Comparison of ENCODE assay signal across 1 cellular context in the genomic region with DNA sequence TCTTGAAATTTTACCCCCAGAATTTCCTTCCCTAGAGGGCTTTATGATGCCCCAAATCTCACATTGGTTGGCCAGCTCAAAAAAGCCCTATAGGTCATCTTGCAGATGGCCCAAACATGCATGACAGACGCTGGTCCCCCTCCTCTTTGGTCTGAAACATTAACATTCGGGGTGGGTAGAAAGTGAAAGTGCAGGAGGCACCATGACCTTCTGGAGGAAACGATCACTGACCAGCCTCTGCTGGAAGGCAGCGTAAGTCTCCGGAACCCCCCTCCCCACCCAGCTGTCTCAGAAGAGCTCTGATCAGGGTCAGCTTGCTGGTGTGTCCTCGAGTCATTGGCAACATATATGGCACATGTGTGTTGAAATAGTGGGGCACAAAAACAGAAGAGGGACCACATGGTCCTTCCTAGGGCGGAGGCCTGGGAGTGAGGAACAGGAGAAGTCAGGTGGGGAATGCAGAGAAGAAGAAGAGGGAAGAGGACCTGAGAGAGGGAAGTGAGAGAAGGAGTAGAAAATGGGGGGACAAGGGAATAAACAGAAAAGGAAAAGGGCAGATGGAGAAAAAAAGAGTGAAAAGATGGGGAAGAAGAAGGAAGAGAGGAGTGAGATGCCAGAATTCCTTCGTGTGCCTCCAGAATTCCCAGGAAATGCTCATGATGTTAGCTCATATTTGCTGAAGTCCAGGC.
TF ChIP-seq lines count a peak whose summit lies in the region.

No MANE protein-coding gene starts in this region.

TF ChIP-seq in GM23338, 12 proteins besides CTCF, POLR2A, EP300 and RAD21 (continued from another document):
- no peak for TF ChIP-seq JUNB (IDR thresholded peaks at IDR 0.05; ENCODE audit: unreplicated experiment)
- TF ChIP-seq EZH2 (IDR thresholded peaks at IDR 0.05; ENCODE audit: low read depth, unreplicated experiment) = no peak
- TF ChIP-seq CREB1 (CRISPR knock-in tag; IDR thresholded peaks at IDR 0.05; ENCODE audit: low read depth) = no peak
- TF ChIP-seq ZNF331 (CRISPR knock-in tag; IDR thresholded peaks at IDR 0.05; ENCODE audit: low read depth) = no peak
- TF ChIP-seq, protein P1, sequence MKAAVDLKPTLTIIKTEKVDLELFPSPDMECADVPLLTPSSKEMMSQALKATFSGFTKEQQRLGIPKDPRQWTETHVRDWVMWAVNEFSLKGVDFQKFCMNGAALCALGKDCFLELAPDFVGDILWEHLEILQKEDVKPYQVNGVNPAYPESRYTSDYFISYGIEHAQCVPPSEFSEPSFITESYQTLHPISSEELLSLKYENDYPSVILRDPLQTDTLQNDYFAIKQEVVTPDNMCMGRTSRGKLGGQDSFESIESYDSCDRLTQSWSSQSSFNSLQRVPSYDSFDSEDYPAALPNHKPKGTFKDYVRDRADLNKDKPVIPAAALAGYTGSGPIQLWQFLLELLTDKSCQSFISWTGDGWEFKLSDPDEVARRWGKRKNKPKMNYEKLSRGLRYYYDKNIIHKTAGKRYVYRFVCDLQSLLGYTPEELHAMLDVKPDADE (IDR thresholded peaks at IDR 0.05) = no peak
- no peak for TF ChIP-seq STAT1 (IDR thresholded peaks at IDR 0.05; ENCODE audit: unreplicated experiment)
- TF ChIP-seq, protein P2, sequence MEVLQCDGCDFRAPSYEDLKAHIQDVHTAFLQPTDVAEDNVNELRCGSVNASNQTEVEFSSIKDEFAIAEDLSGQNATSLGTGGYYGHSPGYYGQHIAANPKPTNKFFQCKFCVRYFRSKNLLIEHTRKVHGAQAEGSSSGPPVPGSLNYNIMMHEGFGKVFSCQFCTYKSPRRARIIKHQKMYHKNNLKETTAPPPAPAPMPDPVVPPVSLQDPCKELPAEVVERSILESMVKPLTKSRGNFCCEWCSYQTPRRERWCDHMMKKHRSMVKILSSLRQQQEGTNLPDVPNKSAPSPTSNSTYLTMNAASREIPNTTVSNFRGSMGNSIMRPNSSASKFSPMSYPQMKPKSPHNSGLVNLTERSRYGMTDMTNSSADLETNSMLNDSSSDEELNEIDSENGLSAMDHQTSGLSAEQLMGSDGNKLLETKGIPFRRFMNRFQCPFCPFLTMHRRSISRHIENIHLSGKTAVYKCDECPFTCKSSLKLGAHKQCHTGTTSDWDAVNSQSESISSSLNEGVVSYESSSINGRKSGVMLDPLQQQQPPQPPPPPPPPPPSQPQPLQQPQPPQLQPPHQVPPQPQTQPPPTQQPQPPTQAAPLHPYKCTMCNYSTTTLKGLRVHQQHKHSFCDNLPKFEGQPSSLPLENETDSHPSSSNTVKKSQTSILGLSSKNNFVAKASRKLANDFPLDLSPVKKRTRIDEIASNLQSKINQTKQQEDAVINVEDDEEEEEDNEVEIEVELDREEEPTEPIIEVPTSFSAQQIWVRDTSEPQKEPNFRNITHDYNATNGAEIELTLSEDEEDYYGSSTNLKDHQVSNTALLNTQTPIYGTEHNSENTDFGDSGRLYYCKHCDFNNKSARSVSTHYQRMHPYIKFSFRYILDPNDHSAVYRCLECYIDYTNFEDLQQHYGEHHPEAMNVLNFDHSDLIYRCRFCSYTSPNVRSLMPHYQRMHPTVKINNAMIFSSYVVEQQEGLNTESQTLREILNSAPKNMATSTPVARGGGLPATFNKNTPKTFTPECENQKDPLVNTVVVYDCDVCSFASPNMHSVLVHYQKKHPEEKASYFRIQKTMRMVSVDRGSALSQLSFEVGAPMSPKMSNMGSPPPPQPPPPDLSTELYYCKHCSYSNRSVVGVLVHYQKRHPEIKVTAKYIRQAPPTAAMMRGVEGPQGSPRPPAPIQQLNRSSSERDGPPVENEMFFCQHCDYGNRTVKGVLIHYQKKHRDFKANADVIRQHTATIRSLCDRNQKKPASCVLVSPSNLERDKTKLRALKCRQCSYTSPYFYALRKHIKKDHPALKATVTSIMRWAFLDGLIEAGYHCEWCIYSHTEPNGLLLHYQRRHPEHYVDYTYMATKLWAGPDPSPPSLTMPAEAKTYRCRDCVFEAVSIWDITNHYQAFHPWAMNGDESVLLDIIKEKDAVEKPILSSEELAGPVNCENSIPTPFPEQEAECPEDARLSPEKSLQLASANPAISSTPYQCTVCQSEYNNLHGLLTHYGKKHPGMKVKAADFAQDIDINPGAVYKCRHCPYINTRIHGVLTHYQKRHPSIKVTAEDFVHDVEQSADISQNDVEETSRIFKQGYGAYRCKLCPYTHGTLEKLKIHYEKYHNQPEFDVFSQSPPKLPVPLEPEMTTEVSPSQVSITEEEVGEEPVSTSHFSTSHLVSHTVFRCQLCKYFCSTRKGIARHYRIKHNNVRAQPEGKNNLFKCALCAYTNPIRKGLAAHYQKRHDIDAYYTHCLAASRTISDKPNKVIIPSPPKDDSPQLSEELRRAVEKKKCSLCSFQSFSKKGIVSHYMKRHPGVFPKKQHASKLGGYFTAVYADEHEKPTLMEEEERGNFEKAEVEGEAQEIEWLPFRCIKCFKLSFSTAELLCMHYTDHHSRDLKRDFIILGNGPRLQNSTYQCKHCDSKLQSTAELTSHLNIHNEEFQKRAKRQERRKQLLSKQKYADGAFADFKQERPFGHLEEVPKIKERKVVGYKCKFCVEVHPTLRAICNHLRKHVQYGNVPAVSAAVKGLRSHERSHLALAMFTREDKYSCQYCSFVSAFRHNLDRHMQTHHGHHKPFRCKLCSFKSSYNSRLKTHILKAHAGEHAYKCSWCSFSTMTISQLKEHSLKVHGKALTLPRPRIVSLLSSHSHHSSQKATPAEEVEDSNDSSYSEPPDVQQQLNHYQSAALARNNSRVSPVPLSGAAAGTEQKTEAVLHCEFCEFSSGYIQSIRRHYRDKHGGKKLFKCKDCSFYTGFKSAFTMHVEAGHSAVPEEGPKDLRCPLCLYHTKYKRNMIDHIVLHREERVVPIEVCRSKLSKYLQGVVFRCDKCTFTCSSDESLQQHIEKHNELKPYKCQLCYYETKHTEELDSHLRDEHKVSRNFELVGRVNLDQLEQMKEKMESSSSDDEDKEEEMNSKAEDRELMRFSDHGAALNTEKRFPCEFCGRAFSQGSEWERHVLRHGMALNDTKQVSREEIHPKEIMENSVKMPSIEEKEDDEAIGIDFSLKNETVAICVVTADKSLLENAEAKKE (CRISPR knock-in tag; IDR thresholded peaks at IDR 0.05) = no peak
- TF ChIP-seq ZNF114 (CRISPR knock-in tag; IDR thresholded peaks at IDR 0.05) = no peak
TF ChIP-seq in GM23338: peak in this region for 0.
